ENCODE assay signal across 23 cellular contexts in the genomic region with DNA sequence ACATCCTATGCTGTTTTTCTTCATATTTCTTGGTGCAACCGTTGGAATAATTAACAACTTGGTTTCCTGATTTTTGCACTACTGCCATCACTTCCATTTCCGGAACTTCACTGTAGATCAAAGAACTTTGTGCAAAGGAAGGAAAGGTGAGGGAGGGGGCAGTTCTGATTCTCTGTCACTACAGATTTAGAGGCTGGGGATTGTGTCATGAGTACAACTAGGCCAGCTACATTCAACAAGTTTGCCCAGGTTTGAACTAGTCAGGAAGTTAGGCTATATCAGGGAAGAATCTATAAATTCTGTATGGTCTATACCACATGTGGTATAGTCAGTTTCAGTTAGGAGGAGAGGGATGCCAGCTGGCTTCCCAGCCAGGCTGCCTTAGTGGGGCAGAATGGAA.
DNase-seq lines count a peak whose midpoint lies in the region; ATAC-seq and TF ChIP-seq lines count a peak whose summit lies in the region.
"Had no signal": no experiment of that assay in that cellular context is flagged by ENCODE, and none has a peak within 500 bp of the region (broad histone marks: within the 10 kb centered on the region; RNA-seq: fewer than 3 reads in every experiment).

No MANE protein-coding gene starts in this region.

- H3K9me3 Mint-ChIP-seq in CD4-positive, alpha-beta T cell = no peaks in the 10 kb centered on the region
- H3K9me3 Mint-ChIP-seq in central memory CD8-positive, alpha-beta T cell = no peaks in the 10 kb centered on the region
- no peaks in the 10 kb centered on the region for H3K9me3 Mint-ChIP-seq in nephron

- H3K27me3 Mint-ChIP-seq in CD4-positive, alpha-beta T cell = no peaks in the 10 kb centered on the region
- H3K27me3 Mint-ChIP-seq in central memory CD8-positive, alpha-beta T cell = no peaks in the 10 kb centered on the region
- H3K27me3 Mint-ChIP-seq in nephron (ENCODE audit: low read depth) = no peaks in the 10 kb centered on the region

- H3K27ac Mint-ChIP-seq in CD4-positive, alpha-beta T cell = peak overlapping the region; percentile 63
- no peak overlapping the region for H3K27ac Mint-ChIP-seq in central memory CD8-positive, alpha-beta T cell (ENCODE audit: low read depth)
- H3K27ac Mint-ChIP-seq in nephron = peak overlapping the region; percentile 35 to 90 (median 79)

- H3K4me3 Mint-ChIP-seq in CD4-positive, alpha-beta T cell = peak overlapping the region; percentile 76
- peak overlapping the region; percentile 26 for H3K4me3 Mint-ChIP-seq in central memory CD8-positive, alpha-beta T cell
- no peak overlapping the region for H3K4me3 Mint-ChIP-seq in nephron

- peaks cover 0 to 12% of the 10 kb centered on the region in 2 experiments; a peak in 1 of 3 replicates for H3K36me3 ChIP-seq in HEK293 (ENCODE audit: control insufficient read depth in 2 of 2, insufficient read depth in 1 of 2, low read length in 2 of 2)

- peaks cover 51% of the 10 kb centered on the region for H3K4me1 Mint-ChIP-seq in CD4-positive, alpha-beta T cell (ENCODE audit: low read depth)
- peaks cover 32% of the 10 kb centered on the region for H3K4me1 Mint-ChIP-seq in central memory CD8-positive, alpha-beta T cell
- H3K4me1 Mint-ChIP-seq in nephron = peaks cover 62% of the 10 kb centered on the region

- 0 out of 2 replicates have a peak, but pooled peaks cover 2% of the 10 kb centered on the region for H3K4me1 ChIP-seq in HEK293 (ENCODE audit: control insufficient read depth, insufficient read depth, low read length)
- H3K4me1 ChIP-seq: pancreas had no signal

- ATAC-seq in CD4-positive, alpha-beta T cell (ENCODE audit: poor library complexity) = no peak
- no peak for ATAC-seq in central memory CD8-positive, alpha-beta T cell (replicated peaks; ENCODE audit: extremely low read depth, poor library complexity, severe bottlenecking)
- ATAC-seq: left ventricle myocardium superior, pancreas had no signal

- H3K27me3 ChIP-seq in CD4-positive, alpha-beta T cell (ENCODE audit: control insufficient read depth, insufficient read depth, low read length) = no peaks in the 10 kb centered on the region
- H3K27me3 ChIP-seq: pancreas, upper lobe of left lung had no signal

- DNase-seq in CD4-positive, alpha-beta T cell = no peak
- DNase-seq in central memory CD8-positive, alpha-beta T cell (ENCODE audit: low spot score in 2 of 2) = no peak
- DNase-seq in NCI-H1417 treated with DMSO at 0.1 percent for 48 hours (lab: John Stamatoyannopoulos, UW) (no peak), NCI-H2029 (lab: John Stamatoyannopoulos, UW) (no peak), Ammon's horn (ENCODE audit: low spot score) (no peak)
- DNase-seq: activated CD4-positive, alpha-beta T cell treated with anti-CD3 and anti-CD28 coated beads for 4 hours; activated naive CD4-positive, alpha-beta T cell treated with Interleukin-2 at 50 U/mL for 16 hours; activated T-cell treated with anti-CD3 and anti-CD28 coated beads, Interleukin-2, amount 50 U/mL, for 48 hours; central memory CD4-positive, alpha-beta T cell; DMS 273 treated with DMSO at 0.1 percent for 48 hours; GOT3; Kasumi-1; left ventricle myocardium superior; NCI-H1694; NCI-H524; pancreas; retina; SK-N-SH; T-helper 9 cell; upper lobe of left lung had no signal

- H3K27ac ChIP-seq in CD4-positive, alpha-beta T cell (ENCODE audit: low read depth, low read length) = no peak overlapping the region
- H3K27ac ChIP-seq in HEK293 (ENCODE audit: extremely low read depth, low read depth, low read length) = no peak overlapping the region
- H3K27ac ChIP-seq: HL-60, pancreas had no signal

- H3K9me3 ChIP-seq in CD4-positive, alpha-beta T cell (ENCODE audit: control insufficient read depth, low read length) = no peaks in the 10 kb centered on the region
- H3K9me3 ChIP-seq in HEK293 (ENCODE audit: control insufficient read depth, insufficient read depth, low read depth, low read length) = no peaks in the 10 kb centered on the region
- H3K9me3 ChIP-seq: pancreas, SK-N-SH, upper lobe of left lung had no signal

- peaks cover 10% of the 10 kb centered on the region for H3K36me3 Mint-ChIP-seq in CD4-positive, alpha-beta T cell (ENCODE audit: low read depth)
- no peaks in the 10 kb centered on the region for H3K36me3 Mint-ChIP-seq in central memory CD8-positive, alpha-beta T cell (ENCODE audit: insufficient read depth)
- H3K36me3 Mint-ChIP-seq in nephron (ENCODE audit: low read depth) = peaks cover 81% of the 10 kb centered on the region

- POLR2A ChIA-PET in CD4-positive, alpha-beta T cell (lab: Charles Lee) = interaction anchor here (1.4 kb wide), 1 partner anchor 27 kb away, joined by 6 read pairs; no protein-coding TSS in a partner anchor
- POLR2A ChIA-PET in HEK293 (lab: Yijun Ruan, JAX) = no interaction called here

- TF ChIP-seq CTCF in CD4-positive, alpha-beta T cell (IDR thresholded peaks at IDR 0.05) = no peak
- TF ChIP-seq CTCF in HEK293 (tag by site-specific recombination; IDR thresholded peaks at IDR 0.05) (no peak), nephron (IDR thresholded peaks at IDR 0.05; ENCODE audit: unreplicated experiment in 3 of 3) (no peak)

- intact Hi-C loops in CD4-positive, alpha-beta T cell (cut with DNase I, micrococcal nuclease) = no loop called here

- CTCF ChIA-PET in CD4-positive, alpha-beta T cell (lab: Charles Lee) = interaction anchor here (1.7 kb wide), 1 partner anchor 27 kb away, joined by 5 read pairs; no protein-coding TSS in a partner anchor
- CTCF ChIA-PET in HEK293 (lab: Yijun Ruan, JAX) = interaction anchor here (0.7 to 1.2 kb wide), 2 partner anchors 28 to 52 kb away, joined by 3 read pairs; no protein-coding TSS in a partner anchor

- H3K4me3 ChIP-seq in HEK293 (ENCODE audit: low read depth, low read length) = no peak overlapping the region
- H3K4me3 ChIP-seq: pancreas, upper lobe of left lung had no signal

TF ChIP-seq in HEK293, 187 proteins besides CTCF, POLR2A, EP300 and RAD21:
- TF ChIP-seq, protein P1, sequence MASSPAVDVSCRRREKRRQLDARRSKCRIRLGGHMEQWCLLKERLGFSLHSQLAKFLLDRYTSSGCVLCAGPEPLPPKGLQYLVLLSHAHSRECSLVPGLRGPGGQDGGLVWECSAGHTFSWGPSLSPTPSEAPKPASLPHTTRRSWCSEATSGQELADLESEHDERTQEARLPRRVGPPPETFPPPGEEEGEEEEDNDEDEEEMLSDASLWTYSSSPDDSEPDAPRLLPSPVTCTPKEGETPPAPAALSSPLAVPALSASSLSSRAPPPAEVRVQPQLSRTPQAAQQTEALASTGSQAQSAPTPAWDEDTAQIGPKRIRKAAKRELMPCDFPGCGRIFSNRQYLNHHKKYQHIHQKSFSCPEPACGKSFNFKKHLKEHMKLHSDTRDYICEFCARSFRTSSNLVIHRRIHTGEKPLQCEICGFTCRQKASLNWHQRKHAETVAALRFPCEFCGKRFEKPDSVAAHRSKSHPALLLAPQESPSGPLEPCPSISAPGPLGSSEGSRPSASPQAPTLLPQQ (tag by site-specific recombination; IDR thresholded peaks at IDR 0.05) = no peak
- TF ChIP-seq ZNF830 (tag by site-specific recombination; IDR thresholded peaks at IDR 0.05; ENCODE audit: low read depth) (no peak), SCRT2 (tag by site-specific recombination; IDR thresholded peaks at IDR 0.05) (peak; percentile 80), ZNF521 (tag by site-specific recombination; IDR thresholded peaks at IDR 0.05) (no peak), ZFP37 (tag by site-specific recombination; IDR thresholded peaks at IDR 0.05) (no peak), ZBTB21 (tag by site-specific recombination; IDR thresholded peaks at IDR 0.05) (no peak), ZNF473 (tag by site-specific recombination; IDR thresholded peaks at IDR 0.05) (no peak), SCRT1 (tag by site-specific recombination; IDR thresholded peaks at IDR 0.05; ENCODE audit: borderline replicate concordance) (peak; percentile 58)

Comparison
In these comparisons a context has a peak if more than half of its experiments do, and no peak if none do; other contexts are left out.
1. H3K4me3 Mint-ChIP-seq: peak in CD4-positive, alpha-beta T cell (single experiment) and central memory CD8-positive, alpha-beta T cell (single experiment); none in nephron (0 of 3).